ENCODE assay signal across 9 cellular contexts in the genomic region with DNA sequence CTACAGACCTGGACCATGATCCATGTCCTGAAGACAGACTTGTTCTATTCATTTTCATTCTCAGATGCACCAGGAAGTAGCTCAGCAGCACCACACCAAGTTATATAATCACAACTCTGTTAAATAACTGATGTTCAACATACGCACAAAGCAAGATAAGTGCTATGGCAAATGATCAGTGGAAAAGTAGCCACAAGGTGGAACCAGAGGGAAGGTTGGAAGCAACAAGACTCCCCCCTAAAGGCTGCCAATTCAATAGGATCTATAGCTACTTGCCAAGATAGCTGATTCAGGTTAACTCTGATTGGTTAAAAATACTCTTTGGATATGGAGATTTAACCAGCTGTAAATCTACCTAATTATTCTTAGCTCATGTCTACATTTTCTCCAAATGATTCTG. TPM values are rescaled to one million over a fixed set of nuclear protein-coding genes. Genes with fewer than 3 reads are reported as not detected.
A peak's percentile ranks its signal among the peaks of the same experiment; 100 is the strongest.
DNase-seq lines count a peak whose midpoint lies in the region; ATAC-seq and TF ChIP-seq lines count a peak whose summit lies in the region.
"Had no signal": no experiment of that assay in that cellular context is flagged by ENCODE, and none has a peak within 500 bp of the region (broad histone marks: within the 10 kb centered on the region; RNA-seq: fewer than 3 reads in every experiment).

No MANE protein-coding gene starts in this region.

- H3K23ac ChIP-seq in neuronal stem cell (ENCODE audit: low read depth, low read length, poor library complexity) = no peak overlapping the region

- H4K91ac ChIP-seq in neuronal stem cell (ENCODE audit: low read depth, low read length, poor library complexity) = no peak overlapping the region

- no peak overlapping the region for H3K4me3 ChIP-seq in neuronal stem cell (ENCODE audit: low read length in 2 of 2)

- H2AK5ac ChIP-seq in neuronal stem cell (ENCODE audit: low read depth, low read length) = no peak overlapping the region

- H3K9ac ChIP-seq in neuronal stem cell (ENCODE audit: low read depth, low read length, poor library complexity) = no peak overlapping the region

- H3K4me1 Mint-ChIP-seq in chondrocyte (ENCODE audit: low read depth) (peaks cover 17% of the 10 kb centered on the region), immature natural killer cell (no peaks in the 10 kb centered on the region), T-cell (no peaks in the 10 kb centered on the region)

- H2BK120ac ChIP-seq in neuronal stem cell (ENCODE audit: low read depth, low read length) = no peak overlapping the region

- H4K8ac ChIP-seq in neuronal stem cell (ENCODE audit: low read depth, low read length) = no peak overlapping the region

- DNase-seq in ELF-1 (ENCODE audit: low read depth, low spot score) = peak; percentile 52
- peak; percentile 44 for DNase-seq in NCI-H460 (ENCODE audit: extremely low read depth, low read depth)
- no peak for DNase-seq in chondrocyte (ENCODE audit: low spot score)
- peak; percentile 11 for DNase-seq in neuronal stem cell (ENCODE audit: low spot score)
- DNase-seq in immature natural killer cell = no peak
- no peak for DNase-seq in ecto neural progenitor cell (ENCODE audit: low spot score)
- DNase-seq in T-cell = no peak

- H2BK5ac ChIP-seq in neuronal stem cell (ENCODE audit: low read length) = no peak overlapping the region

- no peak overlapping the region for H2BK15ac ChIP-seq in neuronal stem cell (ENCODE audit: low read length)

- no peaks in the 10 kb centered on the region for H3K79me1 ChIP-seq in neuronal stem cell (ENCODE audit: low read depth, low read length)

- H2BK12ac ChIP-seq in neuronal stem cell (ENCODE audit: low read length) = no peak overlapping the region

- H3K14ac ChIP-seq in neuronal stem cell (ENCODE audit: low read length) = no peak overlapping the region

- CTCF ChIA-PET in T-cell (lab: Charles Lee) = no interaction called here

- ATAC-seq in T-cell (replicated peaks in 1 of 4) (no peak), HG03045 (IDR thresholded peaks at IDR 0.05; ENCODE audit: unreplicated experiment) (no peak)

- H3K4me2 ChIP-seq in neuronal stem cell (ENCODE audit: insufficient read depth, low read length, poor library complexity, severe bottlenecking) = no peak overlapping the region

- no peak overlapping the region for H2AFZ ChIP-seq in neuronal stem cell (ENCODE audit: low read length)

- no peaks in the 10 kb centered on the region for H3K36me3 ChIP-seq in neuronal stem cell (replicated peaks in 1 of 2; ENCODE audit: control insufficient read depth in 2 of 2, insufficient read depth in 2 of 2, low read length in 2 of 2)

- no CpG with 5 or more reads among the region's 1 CpG for WGBS in neuronal stem cell (ENCODE audit: extremely low coverage in 2 of 2, insufficient read length in 2 of 2, insufficient replicate concordance in 1 of 2), 2 donors

- no peak overlapping the region for H3K27ac ChIP-seq in neuronal stem cell (replicated peaks; ENCODE audit: low read length)

- no peak overlapping the region for H3K4ac ChIP-seq in neuronal stem cell (ENCODE audit: low read length)

- H3K27ac Mint-ChIP-seq in chondrocyte (ENCODE audit: unreplicated experiment) (peak overlapping the region; percentile 92), immature natural killer cell (no peak overlapping the region), T-cell (no peak overlapping the region)

- H3K36me3 Mint-ChIP-seq in chondrocyte (ENCODE audit: low read depth) (no peaks in the 10 kb centered on the region), immature natural killer cell (no peaks in the 10 kb centered on the region), T-cell (no peaks in the 10 kb centered on the region)

- H3K27me3 ChIP-seq in neuronal stem cell (ENCODE audit: control insufficient read depth in 3 of 3, insufficient read depth in 3 of 3, low read depth in 1 of 3, low read length in 3 of 3) = no peaks in the 10 kb centered on the region

- no peaks in the 10 kb centered on the region for H3K9me3 Mint-ChIP-seq in chondrocyte (ENCODE audit: low read depth)
- H3K9me3 Mint-ChIP-seq in immature natural killer cell = peaks cover 0 to 5% (median 0%) of the 10 kb centered on the region in 6 donors
- peaks cover 0 to 3% (median 0%) of the 10 kb centered on the region in 3 donors for H3K9me3 Mint-ChIP-seq in T-cell

- TF ChIP-seq CTCF in chondrocyte (IDR thresholded peaks at IDR 0.05) = peak; percentile 84

- POLR2A ChIA-PET in T-cell (lab: Charles Lee) = no interaction called here

- H3K4me1 ChIP-seq in neuronal stem cell (ENCODE audit: control insufficient read depth in 2 of 2, insufficient read depth in 1 of 2, low read depth in 1 of 2, low read length in 2 of 2) = no peaks in the 10 kb centered on the region

- H3K4me3 Mint-ChIP-seq in chondrocyte (ENCODE audit: unreplicated experiment) (no peak overlapping the region), immature natural killer cell (no peak overlapping the region), T-cell (no peak overlapping the region)

- no peak overlapping the region for H3K18ac ChIP-seq in neuronal stem cell (ENCODE audit: low read length)

- H3K27me3 Mint-ChIP-seq in chondrocyte (ENCODE audit: low read depth) (no peaks in the 10 kb centered on the region), immature natural killer cell (ENCODE audit: low read depth in 3 of 3) (peaks cover 0 to 9% (median 0%) of the 10 kb centered on the region in 3 donors), T-cell (peaks cover 0 to 3% of the 10 kb centered on the region in 2 donors)

- H3K9me3 ChIP-seq in neuronal stem cell (replicated peaks in 1 of 2; ENCODE audit: control insufficient read depth in 2 of 2, insufficient read depth in 1 of 2, low read depth in 1 of 2, low read length in 2 of 2) = no peaks in the 10 kb centered on the region

RNA-seq across cellular contexts. Expression of a gene that starts 23.7 kb away (rescaled TPM):
- total RNA-seq in NCI-H460 (2014; rRNA removed; shearing (Covaris generic)) = not detected in 2 replicates
- not detected in 2 replicates for polyA plus RNA-seq in NCI-H460 (2014; cell fraction: nucleus; rRNA removed)
- total RNA-seq in chondrocyte (not detected in 3 replicates), T-cell (not detected)
- not detected for polyA plus RNA-seq in neuronal stem cell (2013, experiment 1 of 2)
- not detected for polyA plus RNA-seq in neuronal stem cell (2013, experiment 2 of 2)
- polyA plus RNA-seq in immature natural killer cell = not detected
- total RNA-seq: temporal lobe had no signal

Comparison
In these comparisons a context has a peak if more than half of its experiments do, and no peak if none do; other contexts are left out.
1. DNase-seq: peak in ELF-1 (single experiment), NCI-H460 (single experiment) and neuronal stem cell (single experiment); none in chondrocyte (single experiment), immature natural killer cell (0 of 3), ecto neural progenitor cell (single experiment) and T-cell (0 of 34).